ENCODE assay signal across 19 cellular contexts in genomic region chr2:219439518-219439917, GRCh38. TPM values are rescaled to one million over a fixed set of nuclear protein-coding genes. Genes with fewer than 3 reads are reported as not detected.
DNase-seq lines count a peak whose midpoint lies in the region; ATAC-seq, FAIRE-seq and TF ChIP-seq lines count a peak whose summit lies in the region.
"Had no signal": no experiment of that assay in that cellular context is flagged by ENCODE, and none has a peak within 500 bp of the region (broad histone marks: within the 10 kb centered on the region; RNA-seq: fewer than 3 reads in every experiment).

No MANE protein-coding gene starts in this region.

- no peak overlapping the region for H3K4me3 Mint-ChIP-seq in T-helper 17 cell

- H3K9me3 ChIP-seq in SJCRH30 (replicated peaks) (no peaks in the 10 kb centered on the region), esophagus muscularis mucosa (no peaks in the 10 kb centered on the region), osteoblast (ENCODE audit: low read depth, low read length) (no peaks in the 10 kb centered on the region), stomach (no peaks in the 10 kb centered on the region), T-helper 17 cell (ENCODE audit: control insufficient read depth, low read length, poor library complexity, severe bottlenecking) (no peaks in the 10 kb centered on the region), HepG2 (ENCODE audit: low read length) (no peaks in the 10 kb centered on the region)

- H3K36me3 ChIP-seq in SJCRH30 (no peaks in the 10 kb centered on the region), esophagus muscularis mucosa (no peaks in the 10 kb centered on the region), osteoblast (ENCODE audit: insufficient read depth, low read length) (peaks cover 7% of the 10 kb centered on the region), stomach (no peaks in the 10 kb centered on the region), HepG2 (replicated peaks in 1 of 2; ENCODE audit: control insufficient read depth in 1 of 2, insufficient read depth in 2 of 2, low read length in 2 of 2) (no peaks in the 10 kb centered on the region)

- in situ Hi-C loops in HepG2 (cut with HindIII; ENCODE audit: extremely low pct_ligation_motif_present, low pct_unique_long_range_greater_than_20kb), result no loop called here

- no peaks in the 10 kb centered on the region for H3K36me3 Mint-ChIP-seq in T-helper 17 cell (ENCODE audit: low read depth)

- no peak for ATAC-seq in T-helper 17 cell
- no peak for ATAC-seq in GM21381 (IDR thresholded peaks at IDR 0.05; ENCODE audit: unreplicated experiment)
- ATAC-seq in HepG2, result no peak

- no peak overlapping the region for H3K9ac ChIP-seq in HepG2 (ENCODE audit: insufficient read depth, low read depth, low read length)

- peaks cover 5% of the 10 kb centered on the region for H3K27me3 Mint-ChIP-seq in T-helper 17 cell

- TF ChIP-seq POLR2A in esophagus muscularis mucosa (IDR thresholded peaks at IDR 0.05; ENCODE audit: low read depth) (no peak), stomach (IDR thresholded peaks at IDR 0.05) (no peak), HepG2 (IDR thresholded peaks at IDR 0.05; ENCODE audit: insufficient read depth in 1 of 2, low read depth in 2 of 2, low read length in 2 of 2) (no peak)

- TF ChIP-seq CTCF in esophagus muscularis mucosa (IDR thresholded peaks at IDR 0.05) (no peak), osteoblast (IDR thresholded peaks at IDR 0.05; ENCODE audit: extremely low read depth, low read depth, low read length) (no peak), stomach (IDR thresholded peaks at IDR 0.05) (no peak), HepG2 (CRISPR knock-in tag; IDR thresholded peaks at IDR 0.05) (no peak)

- H3K4me1 ChIP-seq in SJCRH30, result peaks cover 41% of the 10 kb centered on the region
- peaks cover 43 to 100% (median 96%) of the 10 kb centered on the region in 4 donors for H3K4me1 ChIP-seq in esophagus muscularis mucosa
- peaks cover 29% of the 10 kb centered on the region for H3K4me1 ChIP-seq in osteoblast (ENCODE audit: insufficient read depth, low read length)
- H3K4me1 ChIP-seq in stomach, result peaks cover 23 to 49% (median 35%) of the 10 kb centered on the region in 4 donors
- no peaks in the 10 kb centered on the region for H3K4me1 ChIP-seq in HepG2 (ENCODE audit: insufficient read depth, low read length)

- H4K20me1 ChIP-seq in osteoblast (ENCODE audit: insufficient read depth, low read length) (no peaks in the 10 kb centered on the region), HepG2 (ENCODE audit: insufficient read depth, low read length) (no peaks in the 10 kb centered on the region; the same call in 1 of the 2 replicates)

- no peaks in the 10 kb centered on the region for H3K27me3 ChIP-seq in SJCRH30
- H3K27me3 ChIP-seq in esophagus muscularis mucosa, result peaks cover 0 to 53% (median 0%) of the 10 kb centered on the region in 4 donors
- peaks cover 4% of the 10 kb centered on the region for H3K27me3 ChIP-seq in osteoblast (ENCODE audit: insufficient read depth, low read length)
- H3K27me3 ChIP-seq in stomach, result peaks cover 0 to 81% (median 47%) of the 10 kb centered on the region in 3 donors
- peaks cover 30 to 90% of the 10 kb centered on the region in 2 experiments for H3K27me3 ChIP-seq in HepG2 (ENCODE audit: control insufficient read depth in 1 of 2, insufficient read depth in 2 of 2, low read length in 2 of 2)

- CTCF ChIA-PET in HepG2 (lab: Yijun Ruan, JAX; ENCODE audit: low intra/inter-chr PET ratio, low total read pairs), result no interaction called here

- BruUV-seq in HepG2 (replicated peaks; lab: Mats Ljungman, UMichigan), result no TSS peak

- H3K27ac Mint-ChIP-seq in T-helper 17 cell, result no peak overlapping the region

- H2AFZ ChIP-seq in osteoblast (ENCODE audit: low read length) (no peak overlapping the region), HepG2 (ENCODE audit: low read length) (no peak overlapping the region)

- peak; percentile 93 to 95 for DNase-seq in SJCRH30
- no peak for DNase-seq in esophagus muscularis mucosa (ENCODE audit: extremely low spot score)
- DNase-seq in osteoblast (ENCODE audit: insufficient read length, low spot score, missing footprints), result peak; percentile 83
- DNase-seq in stomach, result no peak
- DNase-seq in T-helper 17 cell, result no peak
- DNase-seq in HepG2 (ENCODE audit: low spot score), result no peak
- DNase-seq in hepatic stellate cell (ENCODE audit: low spot score), result no peak
- DNase-seq: COR-L47, KBM-7, NCI-H1092, NCI-H1694 treated with DMSO at 0.1 percent for 48 hours, NCI-H526 treated with DMSO at 0.1 percent for 48 hours, SHP77 had no signal

- peaks cover 13% of the 10 kb centered on the region for H3K4me1 Mint-ChIP-seq in T-helper 17 cell

- H3K4me2 ChIP-seq in osteoblast (ENCODE audit: insufficient read depth, low read length), result no peak overlapping the region
- no peak overlapping the region for H3K4me2 ChIP-seq in HepG2 (ENCODE audit: low read depth, low read length)

- FAIRE-seq in HepG2 (lab: Jason Lieb, UNC), result no peak
- FAIRE-seq: GM12892, H1, RCC 7860 had no signal

- peaks cover 18% of the 10 kb centered on the region for H3K79me2 ChIP-seq in osteoblast (ENCODE audit: insufficient read depth, low read length)
- H3K79me2 ChIP-seq in HepG2 (ENCODE audit: insufficient read depth, low read length), result no peaks in the 10 kb centered on the region

- no peak for TF ChIP-seq RAD21 in HepG2 (CRISPR knock-in tag; IDR thresholded peaks at IDR 0.05)

- WGBS in esophagus muscularis mucosa, result 67% methylated on average over 6 of the region's 6 CpGs
- 59 to 87% (median 78%) methylated on average over 4 to 6 of the region's 6 CpGs for WGBS in stomach, 5 donors
- 33% methylated on average over 6 of the region's 6 CpGs for WGBS in HepG2 (ENCODE audit: low lambda C conversion rate)

- H3K4me3 ChIP-seq in SJCRH30 (no peak overlapping the region), esophagus muscularis mucosa (no peak overlapping the region), osteoblast (ENCODE audit: insufficient read depth, low read length) (no peak overlapping the region), stomach (no peak overlapping the region), HepG2 (replicated peaks in 1 of 3; ENCODE audit: insufficient read depth in 1 of 3, low read depth in 2 of 3, low read length in 3 of 3) (no peak overlapping the region)

- peak overlapping the region; percentile 31 for H3K27ac ChIP-seq in SJCRH30
- peak overlapping the region; percentile 94 to 99 (median 96) for H3K27ac ChIP-seq in esophagus muscularis mucosa (replicated peaks in 1 of 4)
- no peak overlapping the region for H3K27ac ChIP-seq in osteoblast (ENCODE audit: low read depth, low read length)
- peak overlapping the region in 3 of 5 donors; percentile 54 to 95 (median 90) for H3K27ac ChIP-seq in stomach
- no peak overlapping the region for H3K27ac ChIP-seq in HepG2 (ENCODE audit: extremely low read length, insufficient read depth, low read length)
- H3K27ac ChIP-seq: C4-2B had no signal

- POLR2A ChIA-PET in HepG2 (lab: Yijun Ruan, JAX), result no interaction called here

- TF ChIP-seq EP300 in esophagus muscularis mucosa (IDR thresholded peaks at IDR 0.05), result no peak
- TF ChIP-seq EP300 in stomach (IDR thresholded peaks at IDR 0.05), result no peak
- no peak for TF ChIP-seq EP300 in HepG2 (IDR thresholded peaks at IDR 0.05; ENCODE audit: low read depth in 2 of 2, low read length in 2 of 2)
- TF ChIP-seq EP300 in HepG2 (CRISPR knock-in tag; IDR thresholded peaks at IDR 0.05; ENCODE audit: borderline replicate concordance), result no peak

- intact Hi-C loops in esophagus muscularis mucosa (cut with DNase I), result no loop called here
- intact Hi-C loops in stomach (cut with DNase I; ENCODE audit: low total_unique reads), result no loop called here
- intact Hi-C loops in HepG2 (cut with micrococcal nuclease; ENCODE audit: unreplicated experiment), result no loop called here

RNA-seq across cellular contexts. Expression of gene SPEG, which starts 4.9 kb away (rescaled TPM):
- total RNA-seq in SJCRH30 (2014; rRNA removed; shearing (Covaris generic)), result 21.3 and 26.2 TPM in 2 replicates
- total RNA-seq in esophagus muscularis mucosa (100 to 1,000 TPM; 115 to 251 (median 180) TPM), osteoblast (24.2 and 26.4 TPM in 2 replicates), stomach (100 to 1,000 TPM in 1 of 5 donors, 10 to 100 TPM in 3, 1 to 10 TPM in 1; 7.4 to 106 (median 30.4) TPM), T-helper 17 cell (1 to 10 TPM; 7.3 to 8.4 TPM), HepG2 (2016; rRNA removed; fragmentation: Illumina TruSeq; extraction: Trizol) (0.18 TPM in 1 of 2 replicates, not detected in the other)
- polyA plus RNA-seq in stomach (10 to 100 TPM in 1 of 3 donors, 1 to 10 TPM in 2; 9.8 to 65.1 (median 9.9) TPM), HepG2 (2011; rRNA removed) (0.24 and 0.94 TPM in 2 replicates)
- 0.51 TPM in 1 of 2 replicates, not detected in the other for total RNA-seq in HepG2 (2016; cell fraction: cytosol; rRNA removed; fragmentation: Illumina TruSeq; extraction: Trizol; ENCODE audit: low read depth)
- 0.06 TPM in 1 of 2 replicates, not detected in the other for total RNA-seq in HepG2 (2016; cell fraction: insoluble cytoplasmic fraction; rRNA removed; fragmentation: Illumina TruSeq; extraction: Trizol)
- total RNA-seq in HepG2 (2016; cell fraction: membrane; rRNA removed; fragmentation: Illumina TruSeq; extraction: Trizol), result 0.12 and 1.1 TPM in 2 replicates
- 0.71 TPM in 1 of 2 replicates, not detected in the other for total RNA-seq in HepG2 (2016; cell fraction: nucleus; rRNA removed; fragmentation: Illumina TruSeq; extraction: Trizol)
- polyA plus RNA-seq in HepG2 (2011; cell fraction: cytosol; rRNA removed), result 0.13 and 0.20 TPM in 2 replicates
- polyA plus RNA-seq in HepG2 (2011; cell fraction: nucleus; rRNA removed), result 0.45 and 1.0 TPM in 2 replicates
- polyA plus RNA-seq in HepG2 (2012), result 0.93 and 1.4 TPM in 2 replicates
- polyA plus RNA-seq in HepG2 (2016; cell fraction: cytosol; fragmentation: Illumina TruSeq; extraction: Trizol; ENCODE audit: low read depth), result 0.38 and 0.63 TPM in 2 replicates
- 0.98 TPM in 1 of 2 replicates, not detected in the other for polyA plus RNA-seq in HepG2 (2016; cell fraction: insoluble cytoplasmic fraction; fragmentation: Illumina TruSeq; extraction: Trizol; ENCODE audit: low read depth)
- 0.58 and 1.4 TPM in 2 replicates for polyA plus RNA-seq in HepG2 (2016; cell fraction: membrane; fragmentation: Illumina TruSeq; extraction: Trizol; ENCODE audit: low read depth)
- polyA plus RNA-seq in HepG2 (2016; cell fraction: nucleus; fragmentation: Illumina TruSeq; extraction: Trizol; ENCODE audit: insufficient read depth, low read depth), result 0.41 TPM in 1 of 2 replicates, not detected in the other
- polyA minus RNA-seq in HepG2 (2011; rRNA and poly(A)+ RNA removed; ENCODE audit: low replicate concordance), result 0.44 and 4.0 TPM in 2 replicates
- polyA minus RNA-seq in HepG2 (2011; cell fraction: cytosol; rRNA and poly(A)+ RNA removed), result not detected in 2 replicates
- polyA minus RNA-seq in HepG2 (2011; cell fraction: nucleus; rRNA and poly(A)+ RNA removed), result 0.37 and 1.8 TPM in 2 replicates

RNA-seq across cellular contexts. Expression of gene DES, which starts 21.3 kb away (rescaled TPM):
- 331 and 376 TPM in 2 replicates for total RNA-seq in SJCRH30 (2014; rRNA removed; shearing (Covaris generic))
- total RNA-seq in esophagus muscularis mucosa, result over 10,000 TPM; 19,781 to 23,770 (median 22,752) TPM
- total RNA-seq in osteoblast, result 0.72 and 1.2 TPM in 2 replicates
- total RNA-seq in stomach, result 1,000 to 10,000 TPM; 1,078 to 5,539 (median 2,913) TPM
- polyA plus RNA-seq in stomach, result 100 to 1,000 TPM; 122 to 803 (median 204) TPM
- not detected for total RNA-seq in T-helper 17 cell
- total RNA-seq in HepG2 (2016; rRNA removed; fragmentation: Illumina TruSeq; extraction: Trizol), result not detected in 2 replicates
- total RNA-seq in HepG2 (2016; cell fraction: cytosol; rRNA removed; fragmentation: Illumina TruSeq; extraction: Trizol; ENCODE audit: low read depth), result 0.10 TPM in 1 of 2 replicates, not detected in the other
- total RNA-seq in HepG2 (2016; cell fraction: insoluble cytoplasmic fraction; rRNA removed; fragmentation: Illumina TruSeq; extraction: Trizol), result not detected in 2 replicates
- not detected in 2 replicates for total RNA-seq in HepG2 (2016; cell fraction: membrane; rRNA removed; fragmentation: Illumina TruSeq; extraction: Trizol)
- total RNA-seq in HepG2 (2016; cell fraction: nucleus; rRNA removed; fragmentation: Illumina TruSeq; extraction: Trizol), result not detected in 2 replicates
- polyA plus RNA-seq in HepG2 (2011; rRNA removed), result 0.21 TPM in 1 of 2 replicates, not detected in the other
- 0.05 and 0.09 TPM in 2 replicates for polyA plus RNA-seq in HepG2 (2011; cell fraction: cytosol; rRNA removed)
- 0.51 TPM in 1 of 2 replicates, not detected in the other for polyA plus RNA-seq in HepG2 (2011; cell fraction: nucleus; rRNA removed)
- polyA plus RNA-seq in HepG2 (2012), result not detected in 2 replicates
- not detected in 2 replicates for polyA plus RNA-seq in HepG2 (2016; cell fraction: cytosol; fragmentation: Illumina TruSeq; extraction: Trizol; ENCODE audit: low read depth)
- polyA plus RNA-seq in HepG2 (2016; cell fraction: insoluble cytoplasmic fraction; fragmentation: Illumina TruSeq; extraction: Trizol; ENCODE audit: low read depth), result not detected in 2 replicates
- not detected in 2 replicates for polyA plus RNA-seq in HepG2 (2016; cell fraction: membrane; fragmentation: Illumina TruSeq; extraction: Trizol; ENCODE audit: low read depth)
- polyA plus RNA-seq in HepG2 (2016; cell fraction: nucleus; fragmentation: Illumina TruSeq; extraction: Trizol; ENCODE audit: insufficient read depth, low read depth), result not detected in 2 replicates
- polyA minus RNA-seq in HepG2 (2011; rRNA and poly(A)+ RNA removed; ENCODE audit: low replicate concordance), result 0.06 and 8.3 TPM in 2 replicates
- polyA minus RNA-seq in HepG2 (2011; cell fraction: cytosol; rRNA and poly(A)+ RNA removed), result not detected in 2 replicates
- polyA minus RNA-seq in HepG2 (2011; cell fraction: nucleus; rRNA and poly(A)+ RNA removed), result not detected in 2 replicates
- total RNA-seq: M059J had no signal

RNA-seq across cellular contexts. Expression of gene DNPEP, which starts 51.8 kb away (rescaled TPM):
- 29.5 and 33.1 TPM in 2 replicates for total RNA-seq in SJCRH30 (2014; rRNA removed; shearing (Covaris generic))
- total RNA-seq in esophagus muscularis mucosa, result 100 to 1,000 TPM in 1 of 4 donors, 10 to 100 TPM in 3; 44.9 to 102 (median 61.6) TPM
- total RNA-seq in osteoblast, result 60.7 and 67.3 TPM in 2 replicates
- total RNA-seq in stomach, result 100 to 1,000 TPM in 1 of 5 donors, 10 to 100 TPM in 4; 32.7 to 147 (median 46.4) TPM
- 100 to 1,000 TPM in 2 of 3 donors, 10 to 100 TPM in 1; 69.2 to 114 (median 105) TPM for polyA plus RNA-seq in stomach
- 100 to 1,000 TPM in 1 of 2 donors, 10 to 100 TPM in 1; 81.3 to 107 TPM for total RNA-seq in T-helper 17 cell
- 103 and 104 TPM in 2 replicates for total RNA-seq in HepG2 (2016; rRNA removed; fragmentation: Illumina TruSeq; extraction: Trizol)
- 50.2 and 51.7 TPM in 2 replicates for total RNA-seq in HepG2 (2016; cell fraction: cytosol; rRNA removed; fragmentation: Illumina TruSeq; extraction: Trizol; ENCODE audit: low read depth)
- 93.4 and 106 TPM in 2 replicates for total RNA-seq in HepG2 (2016; cell fraction: insoluble cytoplasmic fraction; rRNA removed; fragmentation: Illumina TruSeq; extraction: Trizol)
- 77.6 and 92.7 TPM in 2 replicates for total RNA-seq in HepG2 (2016; cell fraction: membrane; rRNA removed; fragmentation: Illumina TruSeq; extraction: Trizol)
- total RNA-seq in HepG2 (2016; cell fraction: nucleus; rRNA removed; fragmentation: Illumina TruSeq; extraction: Trizol), result 62.5 and 67.1 TPM in 2 replicates
- 109 and 130 TPM in 2 replicates for polyA plus RNA-seq in HepG2 (2011; rRNA removed)
- polyA plus RNA-seq in HepG2 (2011; cell fraction: cytosol; rRNA removed), result 66.5 and 97.7 TPM in 2 replicates
- polyA plus RNA-seq in HepG2 (2011; cell fraction: nucleus; rRNA removed), result 277 and 306 TPM in 2 replicates
- 76.3 and 101 TPM in 2 replicates for polyA plus RNA-seq in HepG2 (2012)
- 62.5 and 80.3 TPM in 2 replicates for polyA plus RNA-seq in HepG2 (2016; cell fraction: cytosol; fragmentation: Illumina TruSeq; extraction: Trizol; ENCODE audit: low read depth)
- 93.7 and 94.8 TPM in 2 replicates for polyA plus RNA-seq in HepG2 (2016; cell fraction: insoluble cytoplasmic fraction; fragmentation: Illumina TruSeq; extraction: Trizol; ENCODE audit: low read depth)
- 72.3 and 84.5 TPM in 2 replicates for polyA plus RNA-seq in HepG2 (2016; cell fraction: membrane; fragmentation: Illumina TruSeq; extraction: Trizol; ENCODE audit: low read depth)
- polyA plus RNA-seq in HepG2 (2016; cell fraction: nucleus; fragmentation: Illumina TruSeq; extraction: Trizol; ENCODE audit: insufficient read depth, low read depth), result 145 and 149 TPM in 2 replicates
- 78.0 and 193 TPM in 2 replicates for polyA minus RNA-seq in HepG2 (2011; rRNA and poly(A)+ RNA removed; ENCODE audit: low replicate concordance)
- polyA minus RNA-seq in HepG2 (2011; cell fraction: cytosol; rRNA and poly(A)+ RNA removed), result 37.2 and 45.9 TPM in 2 replicates
- polyA minus RNA-seq in HepG2 (2011; cell fraction: nucleus; rRNA and poly(A)+ RNA removed), result 77.3 and 82.6 TPM in 2 replicates

RNA-seq across cellular contexts. Expression of gene GMPPA, which starts 59.2 kb away (rescaled TPM):
- total RNA-seq in SJCRH30 (2014; rRNA removed; shearing (Covaris generic)), result 21.9 and 22.1 TPM in 2 replicates
- 10 to 100 TPM; 16.2 to 32.6 (median 19.9) TPM for total RNA-seq in esophagus muscularis mucosa
- total RNA-seq in osteoblast, result 46.0 and 46.3 TPM in 2 replicates
- 100 to 1,000 TPM in 1 of 5 donors, 10 to 100 TPM in 4; 16.5 to 185 (median 24.2) TPM for total RNA-seq in stomach
- 10 to 100 TPM; 29.9 to 84.8 (median 58.2) TPM for polyA plus RNA-seq in stomach
- total RNA-seq in T-helper 17 cell, result 10 to 100 TPM; 25.1 to 27.2 TPM
- 81.1 and 88.7 TPM in 2 replicates for total RNA-seq in HepG2 (2016; rRNA removed; fragmentation: Illumina TruSeq; extraction: Trizol)
- 41.1 and 50.9 TPM in 2 replicates for total RNA-seq in HepG2 (2016; cell fraction: cytosol; rRNA removed; fragmentation: Illumina TruSeq; extraction: Trizol; ENCODE audit: low read depth)
- total RNA-seq in HepG2 (2016; cell fraction: insoluble cytoplasmic fraction; rRNA removed; fragmentation: Illumina TruSeq; extraction: Trizol), result 81.2 and 82.9 TPM in 2 replicates
- 59.8 and 79.0 TPM in 2 replicates for total RNA-seq in HepG2 (2016; cell fraction: membrane; rRNA removed; fragmentation: Illumina TruSeq; extraction: Trizol)
- 39.6 and 46.3 TPM in 2 replicates for total RNA-seq in HepG2 (2016; cell fraction: nucleus; rRNA removed; fragmentation: Illumina TruSeq; extraction: Trizol)
- polyA plus RNA-seq in HepG2 (2011; rRNA removed), result 106 and 115 TPM in 2 replicates
- 98.1 and 128 TPM in 2 replicates for polyA plus RNA-seq in HepG2 (2011; cell fraction: cytosol; rRNA removed)
- polyA plus RNA-seq in HepG2 (2011; cell fraction: nucleus; rRNA removed), result 123 and 155 TPM in 2 replicates
- 44.8 and 45.3 TPM in 2 replicates for polyA plus RNA-seq in HepG2 (2012)
- 40.7 and 53.5 TPM in 2 replicates for polyA plus RNA-seq in HepG2 (2016; cell fraction: cytosol; fragmentation: Illumina TruSeq; extraction: Trizol; ENCODE audit: low read depth)
- polyA plus RNA-seq in HepG2 (2016; cell fraction: insoluble cytoplasmic fraction; fragmentation: Illumina TruSeq; extraction: Trizol; ENCODE audit: low read depth), result 88.1 and 98.3 TPM in 2 replicates
- polyA plus RNA-seq in HepG2 (2016; cell fraction: membrane; fragmentation: Illumina TruSeq; extraction: Trizol; ENCODE audit: low read depth), result 54.7 and 71.1 TPM in 2 replicates
- polyA plus RNA-seq in HepG2 (2016; cell fraction: nucleus; fragmentation: Illumina TruSeq; extraction: Trizol; ENCODE audit: insufficient read depth, low read depth), result 87.2 and 90.5 TPM in 2 replicates
- polyA minus RNA-seq in HepG2 (2011; rRNA and poly(A)+ RNA removed; ENCODE audit: low replicate concordance), result 98.5 and 174 TPM in 2 replicates
- 43.2 and 68.0 TPM in 2 replicates for polyA minus RNA-seq in HepG2 (2011; cell fraction: cytosol; rRNA and poly(A)+ RNA removed)
- 32.6 and 38.2 TPM in 2 replicates for polyA minus RNA-seq in HepG2 (2011; cell fraction: nucleus; rRNA and poly(A)+ RNA removed)

Comparison
In these comparisons a context has a peak if more than half of its experiments do, and no peak if none do; other contexts are left out.
1. DNase-seq: peak in SJCRH30 (2 of 2) and osteoblast (single experiment); none in esophagus muscularis mucosa (single experiment), stomach (single experiment), T-helper 17 cell (0 of 3), HepG2 (single experiment) and hepatic stellate cell (single experiment).
2. H3K27ac ChIP-seq: peak in SJCRH30 (single experiment), esophagus muscularis mucosa (4 of 4) and stomach (3 of 5); none in osteoblast (single experiment) and HepG2 (single experiment).
3. RNA of gene DES, which starts 21.3 kb away (total RNA-seq): 19,781 to 23,770 TPM in esophagus muscularis mucosa, 1,078 to 5,539 TPM in stomach and 331 to 376 TPM in SJCRH30; 0.72 to 1.2 TPM in osteoblast, not detected in T-helper 17 cell and 0.10 TPM in HepG2; every median in the first group is over 100 times any median in the second.